In genomic region chr1:154478639-154479038, GRCh38 we compare ENCODE assay signal across 9 cellular contexts. TPM values are rescaled to one million over a fixed set of nuclear protein-coding genes. Genes with fewer than 3 reads are reported as not detected.
DNase-seq lines count a peak whose midpoint lies in the region; ATAC-seq and TF ChIP-seq lines count a peak whose summit lies in the region.
"Had no signal": no experiment of that assay in that cellular context is flagged by ENCODE, and none has a peak within 500 bp of the region (broad histone marks: within the 10 kb centered on the region; RNA-seq: fewer than 3 reads in every experiment).

No MANE protein-coding gene starts in this region.

- H3K9me3 ChIP-seq in HAP-1 = no peaks in the 10 kb centered on the region

- peak overlapping the region in 2 of 7 donors; percentile 6 to 79 for H3K27ac Mint-ChIP-seq in CD14-positive monocyte

- H3K27me3 ChIP-seq in HAP-1 (ENCODE audit: low read depth) = no peaks in the 10 kb centered on the region

- ATAC-seq in HG03354 (IDR thresholded peaks at IDR 0.05; ENCODE audit: poor library complexity, severe bottlenecking, unreplicated experiment) = no peak

- DNase-seq in CD14-positive monocyte (ENCODE audit: low spot score) (no peak), HCEC 1CT (peak; percentile 6), SKM-1 (lab: John Stamatoyannopoulos, UW; ENCODE audit: unreplicated experiment) (peak; percentile 83), fibroblast of peridontal ligament (ENCODE audit: extremely low read depth) (peak; percentile 45), putamen (ENCODE audit: low spot score) (no peak), ecto neural progenitor cell (ENCODE audit: low spot score) (no peak), HAP-1 (ENCODE audit: low spot score in 2 of 2) (no peak)
- DNase-seq: activated T-cell treated with anti-CD3 and anti-CD28 coated beads, Interleukin-2, amount 50 U/mL, for 48 hours had no signal

- in situ Hi-C loops in HAP-1 (cut with MboI; ENCODE audit: low sequenced_read_pairs) = no loop called here

- peaks cover 27% of the 10 kb centered on the region for H3K4me1 Mint-ChIP-seq in CD14-positive monocyte

- no peaks in the 10 kb centered on the region for H3K4me1 ChIP-seq in HAP-1

- H3K9me3 Mint-ChIP-seq in CD14-positive monocyte = no peaks in the 10 kb centered on the region

- H3K36me3 Mint-ChIP-seq in CD14-positive monocyte = no peaks in the 10 kb centered on the region

- intact Hi-C loops in CD14-positive monocyte (cut with micrococcal nuclease) = loop anchor here (5.0 to 10.0 kb wide), 3 partner anchors 36 to 144 kb away; partner anchors contain the start of gene IL6R (in 1 of the 2)

- peak; percentile 64 for TF ChIP-seq CTCF in CD14-positive monocyte (IDR thresholded peaks at IDR 0.05)

- peaks cover 0 to 3% (median 0%) of the 10 kb centered on the region in 3 donors for H3K27me3 Mint-ChIP-seq in CD14-positive monocyte (ENCODE audit: low read depth in 3 of 3)

- H3K4me3 Mint-ChIP-seq in CD14-positive monocyte = no peak overlapping the region

- H3K4me3 ChIP-seq in HAP-1 = no peak overlapping the region

- H3K36me3 ChIP-seq in HAP-1 (replicated peaks) = no peaks in the 10 kb centered on the region

RNA-seq across cellular contexts. Expression of gene TDRD10, which starts 23.4 kb away (rescaled TPM):
- polyA plus RNA-seq in CD14-positive monocyte = not detected

RNA-seq across cellular contexts. Expression of gene SHE, which starts 23.6 kb away (rescaled TPM):
- polyA plus RNA-seq in CD14-positive monocyte = not detected

Comparison
In these comparisons a context has a peak if more than half of its experiments do, and no peak if none do; other contexts are left out.
1. DNase-seq: peak in HCEC 1CT (single experiment), SKM-1 (single experiment) and fibroblast of peridontal ligament (single experiment); none in CD14-positive monocyte (single experiment), putamen (single experiment), ecto neural progenitor cell (single experiment) and HAP-1 (0 of 2).